Comparison of ENCODE assay signal across 12 cellular contexts in the genomic region with DNA sequence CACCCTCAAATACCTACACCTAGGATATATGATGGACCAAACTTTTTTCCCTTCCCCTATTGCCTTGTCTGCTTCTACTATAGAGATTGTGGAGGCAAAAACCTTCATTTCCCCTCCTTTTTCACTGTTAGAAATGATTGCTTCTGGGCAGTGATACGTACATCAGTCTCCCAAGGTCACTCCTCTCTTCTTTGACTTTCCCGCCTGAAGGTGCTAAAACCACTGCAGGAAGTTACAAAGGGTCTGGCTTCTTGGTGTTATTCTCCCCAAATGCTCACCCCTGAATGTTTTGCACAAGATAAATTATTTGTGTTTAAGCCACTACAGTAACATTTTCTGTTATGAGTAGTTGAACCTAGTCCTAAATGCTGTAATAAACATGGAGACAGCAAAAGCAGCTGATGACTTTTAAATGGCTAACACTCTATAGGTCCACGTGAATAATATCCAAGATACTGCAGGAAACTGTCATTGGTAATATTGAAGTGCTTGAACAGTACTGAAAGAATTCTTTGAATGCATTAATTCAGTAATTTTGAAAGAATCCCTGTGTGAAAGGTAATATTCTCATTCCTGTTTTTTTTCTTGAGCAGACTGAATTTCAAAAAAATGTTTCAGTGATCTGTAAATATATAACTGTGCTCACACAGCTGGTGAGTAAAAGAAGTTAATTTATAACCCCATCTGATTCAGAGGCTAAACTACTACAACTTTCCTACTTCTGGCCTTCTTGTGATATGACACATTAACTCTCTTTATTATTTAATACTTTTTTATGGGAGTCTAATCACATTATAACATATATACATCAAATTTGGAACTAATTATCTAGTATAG.
"Had no signal": no experiment of that assay in that cellular context is flagged by ENCODE, and none has a peak within 500 bp of the region (broad histone marks: within the 10 kb centered on the region; RNA-seq: fewer than 3 reads in every experiment).

No MANE protein-coding gene starts in this region.

- H3K4me2 ChIP-seq: neural progenitor cell had no signal

- H3K4me1 ChIP-seq: neural progenitor cell, thyroid gland, vagina had no signal

- H2AFZ ChIP-seq: neural progenitor cell had no signal

- H3K4me3 ChIP-seq: neural progenitor cell, ovary, thyroid gland, vagina had no signal

- H3K9me3 ChIP-seq: ovary, thyroid gland, vagina had no signal

- H3K36me3 ChIP-seq: neural progenitor cell, ovary, thyroid gland, vagina had no signal

- H3K27ac ChIP-seq: neural progenitor cell, ovary, thyroid gland, vagina had no signal

- DNase-seq: activated CD4-positive, alpha-beta T cell treated with anti-CD3 and anti-CD28 coated beads, Interleukin-2, amount 50 U/mL, for 4 hours; activated CD4-positive, CD25-positive, alpha-beta regulatory T cell treated with anti-CD3 and anti-CD28 coated beads, Interleukin-2, amount 50 U/mL, for 72 hours; activated effector memory CD4-positive, alpha-beta T cell treated with Interleukin-2 at 50 U/mL for 16 hours; activated T-cell treated with anti-CD3 and anti-CD28 coated beads, Interleukin-2, amount 50 U/mL, for 24 hours; dermis blood vessel endothelial cell; erythroblast; hypothalamus; ovary; T-helper 9 cell; thyroid gland had no signal

- H3K27me3 ChIP-seq: neural progenitor cell, ovary, thyroid gland, vagina had no signal

- H3K9ac ChIP-seq: neural progenitor cell had no signal
